Comparison of ENCODE assay signal across 9 cellular contexts in genomic region chr1:110208916-110209650, GRCh38. TPM values are rescaled to one million over a fixed set of nuclear protein-coding genes. Genes with fewer than 3 reads are reported as not detected.
DNase-seq lines count a peak whose midpoint lies in the region; ATAC-seq and TF ChIP-seq lines count a peak whose summit lies in the region.
"Had no signal": no experiment of that assay in that cellular context is flagged by ENCODE, and none has a peak within 500 bp of the region (broad histone marks: within the 10 kb centered on the region; RNA-seq: fewer than 3 reads in every experiment).

No MANE protein-coding gene starts in this region.

- peak overlapping the region; percentile 98 for H3K4me2 ChIP-seq in mammary epithelial cell (ENCODE audit: insufficient read depth, low read depth, low read length)

- in situ Hi-C loops in mammary epithelial cell (cut with MboI; ENCODE audit: low sequenced_read_pairs in 2 of 2), result loop anchor here in 1 of 2 donors (10.0 kb wide), 1 partner anchor 196 kb away; the partner anchor contains the start of gene LAMTOR5

- H3K4me3 Mint-ChIP-seq in naive B cell, result peak overlapping the region; percentile 82 to 97 (median 92)

- BruUV-seq in mammary epithelial cell (replicated peaks; lab: Mats Ljungman, UMichigan), result no TSS peak

- DNase-seq in AG10803 (ENCODE audit: low read depth), result no peak
- DNase-seq in Jurkat, Clone E6-1 (ENCODE audit: low read depth, low spot score), result no peak
- no peak for DNase-seq in mammary epithelial cell
- no peak for DNase-seq in naive B cell
- no peak for DNase-seq in NCI-H1105 (lab: John Stamatoyannopoulos, UW)
- no peak for DNase-seq in epidermal melanocyte (ENCODE audit: insufficient read length, low spot score)
- DNase-seq in stimulated activated CD4-positive, alpha-beta T cell treated with anti-CD3 and anti-CD28 coated beads, Interleukin-4, amount 100 ng/mL, for 24 hours, result no peak

- no peak for TF ChIP-seq POLR2A in GM18505 (IDR thresholded peaks at IDR 0.05; ENCODE audit: borderline replicate concordance, extremely low read depth, insufficient read depth, insufficient read length)

- no peak overlapping the region for H3K27ac ChIP-seq in mammary epithelial cell (ENCODE audit: insufficient read depth, low read depth, low read length)

- H3K79me2 ChIP-seq in mammary epithelial cell (ENCODE audit: insufficient read depth, low read length), result no peaks in the 10 kb centered on the region

- intact Hi-C loops in mammary epithelial cell (cut with micrococcal nuclease), result loop anchor here (5.0 kb wide), 1 partner anchor 408 kb away; no protein-coding TSS in a partner anchor

- no peaks in the 10 kb centered on the region for H3K9me3 Mint-ChIP-seq in naive B cell

- H2AFZ ChIP-seq in mammary epithelial cell (ENCODE audit: low read depth, low read length), result peak overlapping the region; percentile 81

- H3K4me1 Mint-ChIP-seq in naive B cell, result peaks cover 34 to 40% (median 39%) of the 10 kb centered on the region in 3 donors

- CTCF ChIA-PET in mammary epithelial cell (lab: Charles Lee; ENCODE audit: low non-redundant PET), result interaction anchor here (0.6 to 1.7 kb wide), 2 partner anchors 103 to 251 kb away, joined by 7 to 11 read pairs; no protein-coding TSS in a partner anchor

- H3K4me3 ChIP-seq in AG10803 (ENCODE audit: low read length) (peak overlapping the region; percentile 67), mammary epithelial cell (replicated peaks in 1 of 3; ENCODE audit: insufficient read depth in 1 of 3, low read depth in 2 of 3, low read length in 3 of 3) (peak overlapping the region in 1 of 3 experiments; percentile 50)
- peak overlapping the region; percentile 57 for H3K4me3 ChIP-seq in Jurkat, Clone E6-1 (ENCODE audit: low read length)

- no peak for TF ChIP-seq CTCF in AG10803 (conservative IDR thresholded peaks at IDR 0.05; ENCODE audit: low read length)
- no peak for TF ChIP-seq CTCF in mammary epithelial cell (conservative IDR thresholded peaks at IDR 0.05 in 1 of 2, IDR thresholded peaks at IDR 0.05 in 1 of 2; ENCODE audit: extremely low read depth in 1 of 2, insufficient read depth in 1 of 2, low read depth in 1 of 2, low read length in 2 of 2)

- H3K27me3 Mint-ChIP-seq in naive B cell, result peaks cover 0 to 5% (median 0%) of the 10 kb centered on the region in 3 donors

- peaks cover 18% of the 10 kb centered on the region for H3K4me1 ChIP-seq in mammary epithelial cell (ENCODE audit: insufficient read depth, low read length)

- H3K27me3 ChIP-seq in mammary epithelial cell (ENCODE audit: insufficient read depth, low read length), result no peaks in the 10 kb centered on the region

- H3K9me3 ChIP-seq in mammary epithelial cell (replicated peaks; ENCODE audit: insufficient read depth, low read length), result no peaks in the 10 kb centered on the region

- dilution Hi-C loops in mammary epithelial cell (cut with HindIII; ENCODE audit: low sequenced_read_pairs), result loop anchor here (5.0 to 10.0 kb wide), 3 partner anchors 47 to 306 kb away; partner anchors contain the start of gene KCNA10

- H3K27ac Mint-ChIP-seq in naive B cell, result peak overlapping the region; percentile 93 to 97 (median 94)

- H3K36me3 Mint-ChIP-seq in naive B cell, result no peaks in the 10 kb centered on the region

- H3K9ac ChIP-seq in mammary epithelial cell (ENCODE audit: insufficient read depth, low read length), result no peak overlapping the region

- ATAC-seq in naive B cell (ENCODE audit: low read depth in 2 of 2) (no peak), GM18505 (IDR thresholded peaks at IDR 0.05; ENCODE audit: unreplicated experiment) (no peak)

- no peaks in the 10 kb centered on the region for H4K20me1 ChIP-seq in mammary epithelial cell (ENCODE audit: insufficient read depth, low read length)

- H3K36me3 ChIP-seq in mammary epithelial cell (ENCODE audit: insufficient read depth, low read length), result no peaks in the 10 kb centered on the region

- 78% methylated on average over 7 of the region's 7 CpGs for WGBS in mammary epithelial cell (ENCODE audit: low coverage, missing lambda C conversion rate)

RNA-seq across cellular contexts. Expression of gene KCNC4, which starts 1.0 kb away (rescaled TPM):
- 8.2 TPM for polyA plus RNA-seq in Jurkat, Clone E6-1 (2012; ENCODE audit: insufficient read depth, insufficient read length)
- total RNA-seq in mammary epithelial cell, result 1 to 10 TPM; 5.3 to 6.7 TPM
- polyA plus RNA-seq in mammary epithelial cell (3.6 TPM), naive B cell (ENCODE audit: low read depth in 6 of 6) (1 to 10 TPM; 1.1 to 2.4 (median 1.3) TPM)
- 8.2 TPM for polyA minus RNA-seq in mammary epithelial cell

RNA-seq across cellular contexts. Expression of gene SLC6A17, which starts 58.8 kb away (rescaled TPM):
- not detected for polyA plus RNA-seq in Jurkat, Clone E6-1 (2012; ENCODE audit: insufficient read depth, insufficient read length)
- under 1 TPM; under 0.01 to 0.52 TPM for total RNA-seq in mammary epithelial cell
- 0.09 TPM for polyA plus RNA-seq in mammary epithelial cell
- not detected for polyA minus RNA-seq in mammary epithelial cell
- polyA plus RNA-seq in naive B cell (ENCODE audit: low read depth in 6 of 6), result not detected
- total RNA-seq: T-helper 1 cell treated with Interleukin-12 subunit alpha and Interleukin-12 subunit beta and Interleukin-4 antibody, amounts not matched to agents 30 ng/mL and 1 ng/mL, for 36 hours had no signal
